Comparison of ENCODE assay signal across 8 cellular contexts in the genomic region with DNA sequence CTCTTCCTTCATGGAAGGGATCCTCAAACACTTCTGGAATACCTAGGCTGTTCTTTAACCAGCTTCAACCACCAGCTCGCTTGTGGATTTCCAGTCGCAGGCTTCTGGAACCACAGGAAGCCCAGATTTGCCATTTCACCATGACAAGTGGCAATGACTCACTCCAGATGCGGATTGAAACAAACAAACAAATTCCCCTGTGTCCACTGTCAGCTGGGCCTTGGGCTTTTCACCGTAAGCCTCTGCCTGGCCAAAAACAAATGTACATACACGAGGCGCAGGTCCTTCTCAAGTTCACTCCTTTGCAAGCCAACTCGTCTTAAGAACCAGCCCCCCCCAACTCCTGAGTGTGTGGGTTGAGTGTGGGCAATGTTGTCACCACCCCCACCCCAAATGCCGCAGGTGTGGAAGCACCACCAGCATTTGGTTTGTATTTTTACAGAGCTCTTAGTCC. TPM values are rescaled to one million over a fixed set of nuclear protein-coding genes. Genes with fewer than 3 reads are reported as not detected.
A peak's percentile ranks its signal among the peaks of the same experiment; 100 is the strongest.
DNase-seq lines count a peak whose midpoint lies in the region; ATAC-seq and TF ChIP-seq lines count a peak whose summit lies in the region.

No MANE protein-coding gene starts in this region.

- TF ChIP-seq POLR2A in esophagus muscularis mucosa (IDR thresholded peaks at IDR 0.05; ENCODE audit: low read depth), result peak; percentile 4

- peak; percentile 86 for DNase-seq in DMS53 (lab: John Stamatoyannopoulos, UW)
- no peak for DNase-seq in RWPE1 (ENCODE audit: low spot score)
- no peak for DNase-seq in esophagus muscularis mucosa (ENCODE audit: extremely low spot score)
- no peak for DNase-seq in osteocyte (ENCODE audit: extremely low spot score, unreplicated experiment)
- no peak for DNase-seq in NCI-H526 (lab: John Stamatoyannopoulos, UW)
- DNase-seq in dedifferentiated amniotic fluid mesenchymal stem cell (ENCODE audit: extremely low spot score), result no peak

- no peak for TF ChIP-seq CTCF in RWPE1 (conservative IDR thresholded peaks at IDR 0.05; ENCODE audit: low read depth)
- no peak for TF ChIP-seq CTCF in esophagus muscularis mucosa (IDR thresholded peaks at IDR 0.05)
- TF ChIP-seq CTCF in osteocyte (IDR thresholded peaks at IDR 0.05), result no peak

- ATAC-seq in HG02623 (IDR thresholded peaks at IDR 0.05; ENCODE audit: unreplicated experiment) (no peak), GM21825 (IDR thresholded peaks at IDR 0.05; ENCODE audit: unreplicated experiment) (no peak)

- H3K27ac ChIP-seq in RWPE1, result peak overlapping the region; percentile 97
- H3K27ac ChIP-seq in esophagus muscularis mucosa (replicated peaks in 1 of 4), result peak overlapping the region; percentile 94 to 99 (median 98)

- no peaks in the 10 kb centered on the region for H3K27me3 ChIP-seq in esophagus muscularis mucosa

- H3K27ac Mint-ChIP-seq in osteocyte (ENCODE audit: unreplicated experiment), result peak overlapping the region; percentile 100

- peaks cover 63% of the 10 kb centered on the region for H3K4me1 Mint-ChIP-seq in osteocyte (ENCODE audit: unreplicated experiment)

- WGBS in esophagus muscularis mucosa, result 77% methylated on average over 8 of the region's 8 CpGs

- POLR2A ChIA-PET in RWPE1 (lab: Yijun Ruan, JAX; ENCODE audit: low non-redundant PET), result no interaction called here

- CTCF ChIA-PET in RWPE1 (lab: Yijun Ruan, JAX), result no interaction called here

- H3K4me3 ChIP-seq in esophagus muscularis mucosa, result peak overlapping the region; percentile 69 to 81 (median 76)

- intact Hi-C loops in esophagus muscularis mucosa (cut with DNase I), result loop anchor here (5.0 kb wide), 1 partner anchor 1411 kb away; no protein-coding TSS in a partner anchor

- peak overlapping the region; percentile 94 for H3K4me3 Mint-ChIP-seq in osteocyte (ENCODE audit: unreplicated experiment)

- H3K36me3 Mint-ChIP-seq in osteocyte (ENCODE audit: unreplicated experiment), result peaks cover 20% of the 10 kb centered on the region

- no peaks in the 10 kb centered on the region for H3K27me3 Mint-ChIP-seq in osteocyte (ENCODE audit: unreplicated experiment)

- H3K36me3 ChIP-seq in esophagus muscularis mucosa, result peaks cover 21 to 34% (median 31%) of the 10 kb centered on the region in 4 donors

- H3K4me1 ChIP-seq in esophagus muscularis mucosa, result peaks cover 23 to 70% (median 43%) of the 10 kb centered on the region in 4 donors

- no peak for TF ChIP-seq EP300 in esophagus muscularis mucosa (IDR thresholded peaks at IDR 0.05)

- H3K9me3 ChIP-seq in esophagus muscularis mucosa, result no peaks in the 10 kb centered on the region

- H3K9me3 Mint-ChIP-seq in osteocyte (ENCODE audit: unreplicated experiment), result no peaks in the 10 kb centered on the region

RNA-seq across cellular contexts. Expression of a gene that starts 8.8 kb away (rescaled TPM):
- total RNA-seq in esophagus muscularis mucosa (100 to 1,000 TPM in 3 of 4 donors, 10 to 100 TPM in 1; 86.0 to 161 (median 111) TPM), osteocyte (69.3 and 84.8 TPM in 2 replicates)

RNA-seq across cellular contexts. Expression of a gene that starts 34.1 kb away (rescaled TPM):
- total RNA-seq in esophagus muscularis mucosa (not detected), osteocyte (not detected in 2 replicates)
